18 cellular contexts compared by ENCODE assay signal in the genomic region with DNA sequence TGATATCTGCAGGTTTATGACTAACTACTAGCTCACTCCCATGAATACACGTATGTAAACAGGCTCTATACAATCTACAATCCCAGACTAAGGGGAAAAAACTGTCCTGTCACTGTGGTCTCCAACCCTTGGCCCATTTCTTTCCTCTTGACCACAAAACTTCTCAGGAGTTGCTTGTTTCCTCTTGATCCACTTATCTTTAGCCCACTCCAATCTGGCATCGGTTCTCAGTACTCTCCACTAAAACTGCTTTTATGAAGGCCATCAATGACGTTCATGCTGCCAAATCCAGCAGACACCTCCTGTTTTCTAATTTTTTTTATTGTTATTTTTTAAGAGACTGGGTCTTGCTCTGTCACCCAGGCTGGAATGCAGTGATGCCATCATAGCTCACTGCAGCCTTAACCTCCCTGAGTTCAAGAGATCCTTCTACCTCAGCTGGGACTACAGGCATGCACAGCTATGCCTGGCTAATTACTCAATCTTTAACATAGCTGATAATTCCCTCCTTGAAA. TPM values are rescaled to one million over a fixed set of nuclear protein-coding genes. Genes with fewer than 3 reads are reported as not detected.
DNase-seq lines count a peak whose midpoint lies in the region; ATAC-seq and TF ChIP-seq lines count a peak whose summit lies in the region.
"Had no signal": no experiment of that assay in that cellular context is flagged by ENCODE, and none has a peak within 500 bp of the region (broad histone marks: within the 10 kb centered on the region; RNA-seq: fewer than 3 reads in every experiment).

No MANE protein-coding gene starts in this region.

- H4K20me1 ChIP-seq in osteoblast (ENCODE audit: insufficient read depth, low read length) = no peaks in the 10 kb centered on the region
- H4K20me1 ChIP-seq in H9 (ENCODE audit: control insufficient read depth, insufficient read depth, insufficient read length) = no peaks in the 10 kb centered on the region
- H4K20me1 ChIP-seq: BLaER1 had no signal

- POLR2A ChIA-PET in Panc1 (lab: Charles Lee) = interaction anchor here (0.6 kb wide), 1 partner anchor 116 kb away, joined by 4 read pairs; no protein-coding TSS in a partner anchor

- in situ Hi-C loops in Panc1 (cut with HindIII; ENCODE audit: low pct_unique_long_range_greater_than_20kb, low sequenced_read_pairs) = no loop called here

- no peak overlapping the region for H2BK12ac ChIP-seq in H9 (ENCODE audit: insufficient read length, low read depth, low read length)

- H2AK5ac ChIP-seq in H9 (ENCODE audit: insufficient read length, low read length) = no peak overlapping the region

- no peak overlapping the region for H4K91ac ChIP-seq in H9 (ENCODE audit: insufficient read length, low read depth, low read length)

- CTCF ChIA-PET in Panc1 (lab: Charles Lee) = no interaction called here

- H3T11ph ChIP-seq in H9 (ENCODE audit: low read length) = no peak overlapping the region

- H3K4me3 Mint-ChIP-seq in H9 = no peak overlapping the region
- H3K4me3 Mint-ChIP-seq: activated naive CD4-positive, alpha-beta T cell treated with anti-CD3 and anti-CD28 coated beads, Interleukin-2, amount 50 U/mL, for 24 hours had no signal

- H3K79me2 ChIP-seq in osteoblast (ENCODE audit: insufficient read depth, low read length) = no peaks in the 10 kb centered on the region
- no peaks in the 10 kb centered on the region for H3K79me2 ChIP-seq in H9 (ENCODE audit: insufficient read depth, low read length)

- no peak overlapping the region for H2BK120ac ChIP-seq in H9 (ENCODE audit: low read depth, low read length, poor library complexity, severe bottlenecking)

- H3K23ac ChIP-seq in H9 (ENCODE audit: insufficient read length, low read depth, low read length) = no peak overlapping the region

- no peak overlapping the region for H2BK5ac ChIP-seq in H9 (ENCODE audit: insufficient read length, low read length)

- H3K4me3 ChIP-seq in Panc1 (ENCODE audit: low read depth in 2 of 2, low read length in 2 of 2) (no peak overlapping the region), cardiac fibroblast (replicated peaks in 1 of 2; ENCODE audit: low read depth in 2 of 2, low read length in 2 of 2) (no peak overlapping the region), osteoblast (ENCODE audit: insufficient read depth, low read length) (no peak overlapping the region)
- H3K4me3 ChIP-seq: BLaER1, PC-9 had no signal

- no CpG with 5 or more reads among the region's 3 CpGs for WGBS in H9 (ENCODE audit: extremely low coverage, insufficient read length, low lambda C conversion rate)

- H3K27ac ChIP-seq in Panc1 (ENCODE audit: low read length) (no peak overlapping the region), osteoblast (ENCODE audit: low read depth, low read length) (peak overlapping the region; percentile 72), H9 (ENCODE audit: insufficient read length, low read depth, low read length) (no peak overlapping the region)
- H3K27ac ChIP-seq: BLaER1, PC-9 had no signal

- TF ChIP-seq CTCF in Panc1 (IDR thresholded peaks at IDR 0.05) (no peak), cardiac fibroblast (IDR thresholded peaks at IDR 0.05; ENCODE audit: low read depth, low read length) (no peak), osteoblast (IDR thresholded peaks at IDR 0.05; ENCODE audit: extremely low read depth, low read depth, low read length) (no peak), H9 (conservative IDR thresholded peaks at IDR 0.05) (no peak)

- no peaks in the 10 kb centered on the region for H3K27me3 Mint-ChIP-seq in H9 (ENCODE audit: low read depth)
- H3K27me3 Mint-ChIP-seq: activated naive CD4-positive, alpha-beta T cell treated with anti-CD3 and anti-CD28 coated beads, Interleukin-2, amount 50 U/mL, for 24 hours had no signal

- H3K4me1 ChIP-seq in Panc1 (ENCODE audit: control insufficient read depth, insufficient read depth, low read length) (no peaks in the 10 kb centered on the region), osteoblast (ENCODE audit: insufficient read depth, low read length) (peaks cover 14% of the 10 kb centered on the region), H9 (ENCODE audit: insufficient read depth, low read length) (no peaks in the 10 kb centered on the region)

- BruUV-seq in Panc1 (replicated peaks; lab: Mats Ljungman, UMichigan) = no TSS peak

- no peak overlapping the region for H3K14ac ChIP-seq in H9 (ENCODE audit: insufficient read depth, low read length)

- H3K9me3 ChIP-seq in Panc1 (ENCODE audit: control insufficient read depth, insufficient read depth, low read depth, low read length) (no peaks in the 10 kb centered on the region), osteoblast (ENCODE audit: low read depth, low read length) (no peaks in the 10 kb centered on the region), H9 (ENCODE audit: control insufficient read depth, low read depth, low read length) (no peaks in the 10 kb centered on the region)
- H3K9me3 ChIP-seq: BLaER1 had no signal

- H3K27me3 ChIP-seq in Panc1 (ENCODE audit: control insufficient read depth, insufficient read depth, low read length) (no peaks in the 10 kb centered on the region), osteoblast (ENCODE audit: insufficient read depth, low read length) (no peaks in the 10 kb centered on the region), H9 (ENCODE audit: insufficient read depth, low read length) (no peaks in the 10 kb centered on the region)
- H3K27me3 ChIP-seq: BLaER1 had no signal

- H3K36me3 ChIP-seq in Panc1 (ENCODE audit: control insufficient read depth, insufficient read depth, low read length) = no peaks in the 10 kb centered on the region
- no peaks in the 10 kb centered on the region for H3K36me3 ChIP-seq in osteoblast (ENCODE audit: insufficient read depth, low read length)
- H3K36me3 ChIP-seq: BLaER1 had no signal

- H2BK15ac ChIP-seq in H9 (ENCODE audit: low read depth, low read length) = no peak overlapping the region

- no peak overlapping the region for H2BK20ac ChIP-seq in H9 (ENCODE audit: low read depth, low read length, poor library complexity, severe bottlenecking)

- H4K5ac ChIP-seq in H9 (ENCODE audit: insufficient read length, low read depth, low read length) = no peak overlapping the region

- peaks cover 2 to 5% of the 10 kb centered on the region in 2 experiments; a peak in 3 of 4 replicates for H3K4me1 Mint-ChIP-seq in H9

- ATAC-seq in Panc1 (peak; percentile 72; the same call in 1 of the 2 replicates), GM21825 (IDR thresholded peaks at IDR 0.05; ENCODE audit: unreplicated experiment) (no peak)
- ATAC-seq: HepG2, left lobe of liver had no signal

- H2AFZ ChIP-seq in osteoblast (ENCODE audit: low read length) = no peak overlapping the region
- H2AFZ ChIP-seq in H9 (ENCODE audit: low read length) = no peak overlapping the region
- H2AFZ ChIP-seq: PC-9 had no signal

- no peak overlapping the region for H4K8ac ChIP-seq in H9 (replicated peaks; ENCODE audit: insufficient read length, low read depth, low read length)

- H3K18ac ChIP-seq in H9 (ENCODE audit: insufficient read length, low read depth, low read length) = no peak overlapping the region

- DNase-seq in EH (ENCODE audit: low read depth) (peak; percentile 68), Panc1 (ENCODE audit: low read depth, low spot score) (no peak), cardiac fibroblast (ENCODE audit: low read depth in 2 of 2) (peak; percentile 69 to 75), osteoblast (ENCODE audit: insufficient read length, low spot score, missing footprints) (no peak), NCI-H226 (no peak), H9 (no peak), SHP77 (lab: John Stamatoyannopoulos, UW) (no peak)
- DNase-seq: cerebellar nuclear complex, hippocampal formation, NCI-H1417, NCI-H446, PC-9 had no signal

- peak overlapping the region; percentile 35 for H3K4me2 ChIP-seq in osteoblast (ENCODE audit: insufficient read depth, low read length)
- no peak overlapping the region for H3K4me2 ChIP-seq in H9 (ENCODE audit: insufficient read depth, insufficient read length, low read length)
- H3K4me2 ChIP-seq: BLaER1, PC-9 had no signal

- intact Hi-C loops in Panc1 (cut with micrococcal nuclease; ENCODE audit: unreplicated experiment) = no loop called here

- H3K36me3 Mint-ChIP-seq in H9 (ENCODE audit: insufficient read depth in 1 of 3, low read depth in 3 of 3) = no peaks in the 10 kb centered on the region
- H3K36me3 Mint-ChIP-seq: activated naive CD4-positive, alpha-beta T cell treated with anti-CD3 and anti-CD28 coated beads, Interleukin-2, amount 50 U/mL, for 24 hours had no signal

- no peak overlapping the region for H3K9ac ChIP-seq in H9 (ENCODE audit: extremely low read depth, insufficient read length, low read length)
- H3K9ac ChIP-seq: BLaER1 had no signal

- no peak overlapping the region for H3K56ac ChIP-seq in H9 (ENCODE audit: insufficient read length, low read depth, low read length)

- H3K4ac ChIP-seq in H9 (ENCODE audit: low read depth, low read length) = no peak overlapping the region

- H3K9me3 Mint-ChIP-seq in H9 = no peaks in the 10 kb centered on the region
- H3K9me3 Mint-ChIP-seq: activated naive CD4-positive, alpha-beta T cell treated with anti-CD3 and anti-CD28 coated beads, Interleukin-2, amount 50 U/mL, for 24 hours had no signal

- no peaks in the 10 kb centered on the region for H3K79me1 ChIP-seq in H9 (ENCODE audit: insufficient read depth, low read depth, low read length, poor library complexity, severe bottlenecking)

- H3K23me2 ChIP-seq in H9 (ENCODE audit: insufficient read length, low read depth, low read length, poor library complexity, severe bottlenecking) = no peaks in the 10 kb centered on the region

- no peak overlapping the region; a peak in 1 of 7 replicates for H3K27ac Mint-ChIP-seq in H9
- H3K27ac Mint-ChIP-seq: activated naive CD4-positive, alpha-beta T cell treated with anti-CD3 and anti-CD28 coated beads, Interleukin-2, amount 50 U/mL, for 24 hours; progenitor cell of endocrine pancreas had no signal

RNA-seq across cellular contexts. Expression of gene USPL1, which starts 31.9 kb away (rescaled TPM):
- total RNA-seq in Panc1 (2021; ENCODE audit: unreplicated experiment) (19.5 TPM), osteoblast (11.6 and 14.7 TPM in 2 replicates), H9 (2021) (17.6 and 17.9 TPM in 2 replicates)
- polyA plus RNA-seq in Panc1 (2012; ENCODE audit: insufficient read length) = 10.7 TPM

Comparison
In these comparisons a context has a peak if more than half of its experiments do, and no peak if none do; other contexts are left out.
1. DNase-seq: peak in EH (single experiment) and cardiac fibroblast (2 of 2); none in Panc1 (single experiment), osteoblast (single experiment), NCI-H226 (single experiment), H9 (single experiment) and SHP77 (0 of 2).